8 cellular contexts compared by ENCODE assay signal in the genomic region with DNA sequence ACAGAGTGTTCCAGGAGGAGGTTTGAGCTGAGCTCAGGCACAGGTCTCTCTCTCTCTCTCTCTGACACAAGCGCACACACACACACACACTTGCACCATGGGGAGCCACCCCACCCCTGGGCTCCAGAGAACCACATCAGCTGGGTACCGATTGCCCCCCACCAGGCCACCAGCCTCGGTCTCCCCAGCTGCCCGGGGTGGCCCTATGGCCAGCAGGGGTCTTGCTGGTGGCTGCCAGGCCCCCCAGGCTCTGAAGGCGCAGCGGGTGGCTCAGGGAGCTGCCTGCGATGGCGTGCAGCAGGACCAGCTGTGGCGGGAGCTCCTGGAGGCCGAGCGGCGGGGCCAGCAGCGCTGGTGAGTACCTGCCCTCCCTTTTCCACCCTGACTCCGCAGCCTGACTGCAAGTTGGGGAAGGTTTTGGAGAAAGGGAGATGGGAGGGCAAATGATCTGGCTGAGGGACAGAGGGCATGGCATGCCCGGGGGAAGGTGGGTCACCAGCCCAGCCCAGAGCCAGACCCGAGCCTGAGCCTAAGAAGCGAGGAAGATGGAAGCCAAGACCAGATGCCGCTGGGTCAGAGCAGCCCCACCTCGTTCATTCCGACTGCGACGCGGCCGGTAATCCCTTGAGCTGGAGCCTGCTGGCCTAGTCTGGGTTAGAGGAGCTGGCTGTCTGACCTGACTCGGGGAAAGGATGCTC. TPM values are rescaled to one million over a fixed set of nuclear protein-coding genes. Genes with fewer than 3 reads are reported as not detected.
A peak's percentile ranks its signal among the peaks of the same experiment; 100 is the strongest.
DNase-seq lines count a peak whose midpoint lies in the region; ATAC-seq and TF ChIP-seq lines count a peak whose summit lies in the region.

No MANE protein-coding gene starts in this region.

- H3K27me3 ChIP-seq in iPS DF 6.9 (ENCODE audit: control insufficient read depth, insufficient read depth, low read length) (no peaks in the 10 kb centered on the region), spleen (replicated peaks in 1 of 7) (peaks cover 0 to 18% (median 0%) of the 10 kb centered on the region in 7 donors)

- intact Hi-C loops in spleen (cut with DNase I; ENCODE audit: low total_unique reads), result loop anchor here (5.0 to 10.0 kb wide), 2 partner anchors 314 to 451 kb away; no protein-coding TSS in a partner anchor

- TF ChIP-seq POLR2A in spleen (IDR thresholded peaks at IDR 0.05), result no peak

- peak overlapping the region; percentile 89 for H3K27ac Mint-ChIP-seq in activated T-helper 17 cell treated with anti-CD3 and anti-CD28 coated beads, Interleukin-2, amount 50 U/mL, for 72 hours

- no peak for TF ChIP-seq CTCF in spleen (IDR thresholded peaks at IDR 0.05 in 8 of 11, conservative IDR thresholded peaks at IDR 0.05 in 3 of 11)

- no peaks in the 10 kb centered on the region for H3K9me3 Mint-ChIP-seq in activated T-helper 17 cell treated with anti-CD3 and anti-CD28 coated beads, Interleukin-2, amount 50 U/mL, for 72 hours

- H3K27me3 Mint-ChIP-seq in activated T-helper 17 cell treated with anti-CD3 and anti-CD28 coated beads, Interleukin-2, amount 50 U/mL, for 72 hours, result peaks cover 4% of the 10 kb centered on the region

- H3K27ac ChIP-seq in iPS DF 6.9 (ENCODE audit: low read length) (no peak overlapping the region), spleen (peak overlapping the region in 5 of 8 donors; percentile 14 to 65 (median 52))

- no CpG with 5 or more reads among the region's 25 CpGs for WGBS in iPS DF 6.9 (ENCODE audit: insufficient coverage, insufficient read length)
- 33 to 58% (median 50%) methylated on average over 10 to 25 of the region's 25 CpGs for WGBS in spleen, 5 donors

- DNase-seq in iPS DF 6.9 (ENCODE audit: low read depth, low spot score), result no peak
- DNase-seq in spleen, result peak; percentile 86
- no peak for DNase-seq in AG08396 (ENCODE audit: low spot score)

- H3K36me3 Mint-ChIP-seq in activated T-helper 17 cell treated with anti-CD3 and anti-CD28 coated beads, Interleukin-2, amount 50 U/mL, for 72 hours (ENCODE audit: low read depth), result no peaks in the 10 kb centered on the region

- H3K9me3 ChIP-seq in iPS DF 6.9 (ENCODE audit: control insufficient read depth, insufficient read depth, low read length), result no peaks in the 10 kb centered on the region
- H3K9me3 ChIP-seq in spleen, result no peaks in the 10 kb centered on the region

- H3K4me3 ChIP-seq in iPS DF 6.9 (ENCODE audit: low read length) (peak overlapping the region; percentile 64; the same call in 1 of the 2 replicates), spleen (peak overlapping the region in 7 of 8 donors; percentile 29 to 69 (median 41))

- H3K36me3 ChIP-seq in iPS DF 6.9 (ENCODE audit: control insufficient read depth, insufficient read depth, low read length) (no peaks in the 10 kb centered on the region), spleen (no peaks in the 10 kb centered on the region)

- peak overlapping the region; percentile 82 for H3K4me3 Mint-ChIP-seq in activated T-helper 17 cell treated with anti-CD3 and anti-CD28 coated beads, Interleukin-2, amount 50 U/mL, for 72 hours

- peaks cover 8% of the 10 kb centered on the region; the same call in 1 of the 2 replicates for H3K4me1 ChIP-seq in iPS DF 6.9 (ENCODE audit: control insufficient read depth, insufficient read depth, low read length)
- peaks cover 18 to 58% (median 42%) of the 10 kb centered on the region in 6 donors for H3K4me1 ChIP-seq in spleen

- ATAC-seq in HG02571 (IDR thresholded peaks at IDR 0.05; ENCODE audit: unreplicated experiment) (peak; percentile 10), HG03432 (IDR thresholded peaks at IDR 0.05; ENCODE audit: unreplicated experiment) (no peak), HG03439 (IDR thresholded peaks at IDR 0.05; ENCODE audit: unreplicated experiment) (no peak), HG03159 (IDR thresholded peaks at IDR 0.05; ENCODE audit: unreplicated experiment) (no peak)
- ATAC-seq in activated T-helper 17 cell treated with anti-CD3 and anti-CD28 coated beads, Interleukin-2, amount 50 U/mL, for 72 hours (replicated peaks), result no peak

- H3K4me1 Mint-ChIP-seq in activated T-helper 17 cell treated with anti-CD3 and anti-CD28 coated beads, Interleukin-2, amount 50 U/mL, for 72 hours, result no peaks in the 10 kb centered on the region

RNA-seq across cellular contexts. Expression of gene SLC66A3, which starts 21.9 kb away (rescaled TPM):
- 10 to 100 TPM in 1 of 2 donors, 1 to 10 TPM in 1; 8.4 to 11.9 TPM for total RNA-seq in activated T-helper 17 cell treated with anti-CD3 and anti-CD28 coated beads, Interleukin-2, amount 50 U/mL, for 72 hours
- total RNA-seq in spleen, result 10 to 100 TPM; 28.0 to 82.1 (median 53.8) TPM
- 10 to 100 TPM; 16.8 to 26.8 (median 19.4) TPM for polyA plus RNA-seq in spleen
